Comparison of ENCODE assay signal across 1 cellular context in genomic region chr11:66958956-66959274, GRCh38.
TF ChIP-seq lines count a peak whose summit lies in the region.

No MANE protein-coding gene starts in this region.

TF ChIP-seq in SK-N-SH, 30 proteins besides CTCF, POLR2A, EP300 and RAD21 (continued from another document):
- TF ChIP-seq, protein P1, sequence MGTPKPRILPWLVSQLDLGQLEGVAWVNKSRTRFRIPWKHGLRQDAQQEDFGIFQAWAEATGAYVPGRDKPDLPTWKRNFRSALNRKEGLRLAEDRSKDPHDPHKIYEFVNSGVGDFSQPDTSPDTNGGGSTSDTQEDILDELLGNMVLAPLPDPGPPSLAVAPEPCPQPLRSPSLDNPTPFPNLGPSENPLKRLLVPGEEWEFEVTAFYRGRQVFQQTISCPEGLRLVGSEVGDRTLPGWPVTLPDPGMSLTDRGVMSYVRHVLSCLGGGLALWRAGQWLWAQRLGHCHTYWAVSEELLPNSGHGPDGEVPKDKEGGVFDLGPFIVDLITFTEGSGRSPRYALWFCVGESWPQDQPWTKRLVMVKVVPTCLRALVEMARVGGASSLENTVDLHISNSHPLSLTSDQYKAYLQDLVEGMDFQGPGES (IDR thresholded peaks at IDR 0.05; ENCODE audit: low read depth, low read length), result no peak
- TF ChIP-seq USF1 (IDR thresholded peaks at IDR 0.05; ENCODE audit: borderline replicate concordance, low read depth) (no peak), MAX (IDR thresholded peaks at IDR 0.05; ENCODE audit: low read depth) (no peak), POLR2AphosphoS5 (IDR thresholded peaks at IDR 0.05; ENCODE audit: low read depth, low read length) (no peak), EZH2phosphoT487 (IDR thresholded peaks at IDR 0.05; ENCODE audit: borderline replicate concordance, low read depth) (no peak), CHD2 (IDR thresholded peaks at IDR 0.05; ENCODE audit: low read length, partially characterized antibody) (no peak), RCOR1 (IDR thresholded peaks at IDR 0.05; ENCODE audit: low read length) (no peak)
